2 cellular contexts compared by ENCODE assay signal in the genomic region with DNA sequence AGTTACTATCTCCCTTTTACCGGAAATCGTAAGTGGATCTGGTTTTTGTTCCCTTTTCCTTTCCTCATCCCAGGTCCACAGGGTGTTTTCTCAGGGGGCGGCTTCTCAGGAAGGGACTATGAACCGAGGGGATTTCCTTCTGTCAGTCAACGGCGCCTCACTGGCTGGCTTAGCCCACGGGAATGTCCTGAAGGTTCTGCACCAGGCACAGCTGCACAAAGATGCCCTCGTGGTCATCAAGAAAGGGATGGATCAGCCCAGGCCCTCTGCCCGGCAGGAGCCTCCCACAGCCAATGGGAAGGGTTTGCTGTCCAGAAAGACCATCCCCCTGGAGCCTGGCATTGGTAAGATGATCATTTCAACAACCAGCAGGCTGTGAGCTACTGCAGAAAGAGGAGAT.
TF ChIP-seq lines count a peak whose summit lies in the region.

No MANE protein-coding gene starts in this region.

TF ChIP-seq in GM23338, 12 proteins besides CTCF, POLR2A, EP300 and RAD21 (continued from another document):
- TF ChIP-seq, protein P1, sequence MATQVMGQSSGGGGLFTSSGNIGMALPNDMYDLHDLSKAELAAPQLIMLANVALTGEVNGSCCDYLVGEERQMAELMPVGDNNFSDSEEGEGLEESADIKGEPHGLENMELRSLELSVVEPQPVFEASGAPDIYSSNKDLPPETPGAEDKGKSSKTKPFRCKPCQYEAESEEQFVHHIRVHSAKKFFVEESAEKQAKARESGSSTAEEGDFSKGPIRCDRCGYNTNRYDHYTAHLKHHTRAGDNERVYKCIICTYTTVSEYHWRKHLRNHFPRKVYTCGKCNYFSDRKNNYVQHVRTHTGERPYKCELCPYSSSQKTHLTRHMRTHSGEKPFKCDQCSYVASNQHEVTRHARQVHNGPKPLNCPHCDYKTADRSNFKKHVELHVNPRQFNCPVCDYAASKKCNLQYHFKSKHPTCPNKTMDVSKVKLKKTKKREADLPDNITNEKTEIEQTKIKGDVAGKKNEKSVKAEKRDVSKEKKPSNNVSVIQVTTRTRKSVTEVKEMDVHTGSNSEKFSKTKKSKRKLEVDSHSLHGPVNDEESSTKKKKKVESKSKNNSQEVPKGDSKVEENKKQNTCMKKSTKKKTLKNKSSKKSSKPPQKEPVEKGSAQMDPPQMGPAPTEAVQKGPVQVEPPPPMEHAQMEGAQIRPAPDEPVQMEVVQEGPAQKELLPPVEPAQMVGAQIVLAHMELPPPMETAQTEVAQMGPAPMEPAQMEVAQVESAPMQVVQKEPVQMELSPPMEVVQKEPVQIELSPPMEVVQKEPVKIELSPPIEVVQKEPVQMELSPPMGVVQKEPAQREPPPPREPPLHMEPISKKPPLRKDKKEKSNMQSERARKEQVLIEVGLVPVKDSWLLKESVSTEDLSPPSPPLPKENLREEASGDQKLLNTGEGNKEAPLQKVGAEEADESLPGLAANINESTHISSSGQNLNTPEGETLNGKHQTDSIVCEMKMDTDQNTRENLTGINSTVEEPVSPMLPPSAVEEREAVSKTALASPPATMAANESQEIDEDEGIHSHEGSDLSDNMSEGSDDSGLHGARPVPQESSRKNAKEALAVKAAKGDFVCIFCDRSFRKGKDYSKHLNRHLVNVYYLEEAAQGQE (IDR thresholded peaks at IDR 0.05; ENCODE audit: unreplicated experiment) = no peak
- TF ChIP-seq JUNB (IDR thresholded peaks at IDR 0.05; ENCODE audit: unreplicated experiment) (no peak), STAT1 (IDR thresholded peaks at IDR 0.05; ENCODE audit: unreplicated experiment) (no peak), EZH2phosphoT487 (IDR thresholded peaks at IDR 0.05; ENCODE audit: unreplicated experiment) (no peak), ZNF331 (CRISPR knock-in tag; IDR thresholded peaks at IDR 0.05; ENCODE audit: low read depth) (no peak), EZH2 (IDR thresholded peaks at IDR 0.05; ENCODE audit: low read depth, unreplicated experiment) (no peak), NANOG (IDR thresholded peaks at IDR 0.05; ENCODE audit: borderline replicate concordance) (no peak), CREB1 (CRISPR knock-in tag; IDR thresholded peaks at IDR 0.05; ENCODE audit: low read depth) (no peak)
- TF ChIP-seq, protein P2, sequence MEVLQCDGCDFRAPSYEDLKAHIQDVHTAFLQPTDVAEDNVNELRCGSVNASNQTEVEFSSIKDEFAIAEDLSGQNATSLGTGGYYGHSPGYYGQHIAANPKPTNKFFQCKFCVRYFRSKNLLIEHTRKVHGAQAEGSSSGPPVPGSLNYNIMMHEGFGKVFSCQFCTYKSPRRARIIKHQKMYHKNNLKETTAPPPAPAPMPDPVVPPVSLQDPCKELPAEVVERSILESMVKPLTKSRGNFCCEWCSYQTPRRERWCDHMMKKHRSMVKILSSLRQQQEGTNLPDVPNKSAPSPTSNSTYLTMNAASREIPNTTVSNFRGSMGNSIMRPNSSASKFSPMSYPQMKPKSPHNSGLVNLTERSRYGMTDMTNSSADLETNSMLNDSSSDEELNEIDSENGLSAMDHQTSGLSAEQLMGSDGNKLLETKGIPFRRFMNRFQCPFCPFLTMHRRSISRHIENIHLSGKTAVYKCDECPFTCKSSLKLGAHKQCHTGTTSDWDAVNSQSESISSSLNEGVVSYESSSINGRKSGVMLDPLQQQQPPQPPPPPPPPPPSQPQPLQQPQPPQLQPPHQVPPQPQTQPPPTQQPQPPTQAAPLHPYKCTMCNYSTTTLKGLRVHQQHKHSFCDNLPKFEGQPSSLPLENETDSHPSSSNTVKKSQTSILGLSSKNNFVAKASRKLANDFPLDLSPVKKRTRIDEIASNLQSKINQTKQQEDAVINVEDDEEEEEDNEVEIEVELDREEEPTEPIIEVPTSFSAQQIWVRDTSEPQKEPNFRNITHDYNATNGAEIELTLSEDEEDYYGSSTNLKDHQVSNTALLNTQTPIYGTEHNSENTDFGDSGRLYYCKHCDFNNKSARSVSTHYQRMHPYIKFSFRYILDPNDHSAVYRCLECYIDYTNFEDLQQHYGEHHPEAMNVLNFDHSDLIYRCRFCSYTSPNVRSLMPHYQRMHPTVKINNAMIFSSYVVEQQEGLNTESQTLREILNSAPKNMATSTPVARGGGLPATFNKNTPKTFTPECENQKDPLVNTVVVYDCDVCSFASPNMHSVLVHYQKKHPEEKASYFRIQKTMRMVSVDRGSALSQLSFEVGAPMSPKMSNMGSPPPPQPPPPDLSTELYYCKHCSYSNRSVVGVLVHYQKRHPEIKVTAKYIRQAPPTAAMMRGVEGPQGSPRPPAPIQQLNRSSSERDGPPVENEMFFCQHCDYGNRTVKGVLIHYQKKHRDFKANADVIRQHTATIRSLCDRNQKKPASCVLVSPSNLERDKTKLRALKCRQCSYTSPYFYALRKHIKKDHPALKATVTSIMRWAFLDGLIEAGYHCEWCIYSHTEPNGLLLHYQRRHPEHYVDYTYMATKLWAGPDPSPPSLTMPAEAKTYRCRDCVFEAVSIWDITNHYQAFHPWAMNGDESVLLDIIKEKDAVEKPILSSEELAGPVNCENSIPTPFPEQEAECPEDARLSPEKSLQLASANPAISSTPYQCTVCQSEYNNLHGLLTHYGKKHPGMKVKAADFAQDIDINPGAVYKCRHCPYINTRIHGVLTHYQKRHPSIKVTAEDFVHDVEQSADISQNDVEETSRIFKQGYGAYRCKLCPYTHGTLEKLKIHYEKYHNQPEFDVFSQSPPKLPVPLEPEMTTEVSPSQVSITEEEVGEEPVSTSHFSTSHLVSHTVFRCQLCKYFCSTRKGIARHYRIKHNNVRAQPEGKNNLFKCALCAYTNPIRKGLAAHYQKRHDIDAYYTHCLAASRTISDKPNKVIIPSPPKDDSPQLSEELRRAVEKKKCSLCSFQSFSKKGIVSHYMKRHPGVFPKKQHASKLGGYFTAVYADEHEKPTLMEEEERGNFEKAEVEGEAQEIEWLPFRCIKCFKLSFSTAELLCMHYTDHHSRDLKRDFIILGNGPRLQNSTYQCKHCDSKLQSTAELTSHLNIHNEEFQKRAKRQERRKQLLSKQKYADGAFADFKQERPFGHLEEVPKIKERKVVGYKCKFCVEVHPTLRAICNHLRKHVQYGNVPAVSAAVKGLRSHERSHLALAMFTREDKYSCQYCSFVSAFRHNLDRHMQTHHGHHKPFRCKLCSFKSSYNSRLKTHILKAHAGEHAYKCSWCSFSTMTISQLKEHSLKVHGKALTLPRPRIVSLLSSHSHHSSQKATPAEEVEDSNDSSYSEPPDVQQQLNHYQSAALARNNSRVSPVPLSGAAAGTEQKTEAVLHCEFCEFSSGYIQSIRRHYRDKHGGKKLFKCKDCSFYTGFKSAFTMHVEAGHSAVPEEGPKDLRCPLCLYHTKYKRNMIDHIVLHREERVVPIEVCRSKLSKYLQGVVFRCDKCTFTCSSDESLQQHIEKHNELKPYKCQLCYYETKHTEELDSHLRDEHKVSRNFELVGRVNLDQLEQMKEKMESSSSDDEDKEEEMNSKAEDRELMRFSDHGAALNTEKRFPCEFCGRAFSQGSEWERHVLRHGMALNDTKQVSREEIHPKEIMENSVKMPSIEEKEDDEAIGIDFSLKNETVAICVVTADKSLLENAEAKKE (CRISPR knock-in tag; IDR thresholded peaks at IDR 0.05) = no peak
- TF ChIP-seq, protein P3, sequence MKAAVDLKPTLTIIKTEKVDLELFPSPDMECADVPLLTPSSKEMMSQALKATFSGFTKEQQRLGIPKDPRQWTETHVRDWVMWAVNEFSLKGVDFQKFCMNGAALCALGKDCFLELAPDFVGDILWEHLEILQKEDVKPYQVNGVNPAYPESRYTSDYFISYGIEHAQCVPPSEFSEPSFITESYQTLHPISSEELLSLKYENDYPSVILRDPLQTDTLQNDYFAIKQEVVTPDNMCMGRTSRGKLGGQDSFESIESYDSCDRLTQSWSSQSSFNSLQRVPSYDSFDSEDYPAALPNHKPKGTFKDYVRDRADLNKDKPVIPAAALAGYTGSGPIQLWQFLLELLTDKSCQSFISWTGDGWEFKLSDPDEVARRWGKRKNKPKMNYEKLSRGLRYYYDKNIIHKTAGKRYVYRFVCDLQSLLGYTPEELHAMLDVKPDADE (IDR thresholded peaks at IDR 0.05) = no peak
TF ChIP-seq in GM23338: peak in this region for 0.

TF ChIP-seq in K562, 482 proteins besides CTCF, POLR2A, EP300 and RAD21 (continued from another document):
- TF ChIP-seq, protein P4, sequence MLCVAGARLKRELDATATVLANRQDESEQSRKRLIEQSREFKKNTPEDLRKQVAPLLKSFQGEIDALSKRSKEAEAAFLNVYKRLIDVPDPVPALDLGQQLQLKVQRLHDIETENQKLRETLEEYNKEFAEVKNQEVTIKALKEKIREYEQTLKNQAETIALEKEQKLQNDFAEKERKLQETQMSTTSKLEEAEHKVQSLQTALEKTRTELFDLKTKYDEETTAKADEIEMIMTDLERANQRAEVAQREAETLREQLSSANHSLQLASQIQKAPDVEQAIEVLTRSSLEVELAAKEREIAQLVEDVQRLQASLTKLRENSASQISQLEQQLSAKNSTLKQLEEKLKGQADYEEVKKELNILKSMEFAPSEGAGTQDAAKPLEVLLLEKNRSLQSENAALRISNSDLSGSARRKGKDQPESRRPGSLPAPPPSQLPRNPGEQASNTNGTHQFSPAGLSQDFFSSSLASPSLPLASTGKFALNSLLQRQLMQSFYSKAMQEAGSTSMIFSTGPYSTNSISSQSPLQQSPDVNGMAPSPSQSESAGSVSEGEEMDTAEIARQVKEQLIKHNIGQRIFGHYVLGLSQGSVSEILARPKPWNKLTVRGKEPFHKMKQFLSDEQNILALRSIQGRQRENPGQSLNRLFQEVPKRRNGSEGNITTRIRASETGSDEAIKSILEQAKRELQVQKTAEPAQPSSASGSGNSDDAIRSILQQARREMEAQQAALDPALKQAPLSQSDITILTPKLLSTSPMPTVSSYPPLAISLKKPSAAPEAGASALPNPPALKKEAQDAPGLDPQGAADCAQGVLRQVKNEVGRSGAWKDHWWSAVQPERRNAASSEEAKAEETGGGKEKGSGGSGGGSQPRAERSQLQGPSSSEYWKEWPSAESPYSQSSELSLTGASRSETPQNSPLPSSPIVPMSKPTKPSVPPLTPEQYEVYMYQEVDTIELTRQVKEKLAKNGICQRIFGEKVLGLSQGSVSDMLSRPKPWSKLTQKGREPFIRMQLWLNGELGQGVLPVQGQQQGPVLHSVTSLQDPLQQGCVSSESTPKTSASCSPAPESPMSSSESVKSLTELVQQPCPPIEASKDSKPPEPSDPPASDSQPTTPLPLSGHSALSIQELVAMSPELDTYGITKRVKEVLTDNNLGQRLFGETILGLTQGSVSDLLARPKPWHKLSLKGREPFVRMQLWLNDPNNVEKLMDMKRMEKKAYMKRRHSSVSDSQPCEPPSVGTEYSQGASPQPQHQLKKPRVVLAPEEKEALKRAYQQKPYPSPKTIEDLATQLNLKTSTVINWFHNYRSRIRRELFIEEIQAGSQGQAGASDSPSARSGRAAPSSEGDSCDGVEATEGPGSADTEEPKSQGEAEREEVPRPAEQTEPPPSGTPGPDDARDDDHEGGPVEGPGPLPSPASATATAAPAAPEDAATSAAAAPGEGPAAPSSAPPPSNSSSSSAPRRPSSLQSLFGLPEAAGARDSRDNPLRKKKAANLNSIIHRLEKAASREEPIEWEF (CRISPR knock-in tag; IDR thresholded peaks at IDR 0.05) = no peak
